22 cellular contexts compared by ENCODE assay signal in genomic region chr17:976316-976715, GRCh38. TPM values are rescaled to one million over a fixed set of nuclear protein-coding genes. Genes with fewer than 3 reads are reported as not detected.
DNase-seq lines count a peak whose midpoint lies in the region; ATAC-seq and TF ChIP-seq lines count a peak whose summit lies in the region.
"Had no signal": no experiment of that assay in that cellular context is flagged by ENCODE, and none has a peak within 500 bp of the region (broad histone marks: within the 10 kb centered on the region; RNA-seq: fewer than 3 reads in every experiment).

No MANE protein-coding gene starts in this region.

- H3K9me3 ChIP-seq in hepatocyte (ENCODE audit: low read depth) (no peaks in the 10 kb centered on the region), sigmoid colon (no peaks in the 10 kb centered on the region)
- H3K9me3 ChIP-seq: ascending aorta, Caco-2, thyroid gland had no signal

- no peak overlapping the region for H2AFZ ChIP-seq in hepatocyte

- H3K4me2 ChIP-seq in hepatocyte, result peak overlapping the region; percentile 77

- H3K36me3 ChIP-seq in hepatocyte (replicated peaks; ENCODE audit: insufficient read depth, low read depth) (no peaks in the 10 kb centered on the region), sigmoid colon (no peaks in the 10 kb centered on the region)
- H3K36me3 ChIP-seq: ascending aorta, thyroid gland had no signal

- ATAC-seq in WTC11 (no peak), GM21529 (IDR thresholded peaks at IDR 0.05; ENCODE audit: unreplicated experiment) (no peak)
- ATAC-seq: activated naive CD4-positive, alpha-beta T cell treated with anti-CD3 and anti-CD28 coated beads, Interleukin-2, amount 50 U/mL, for 72 hours; naive thymus-derived CD8-positive, alpha-beta T cell; Right ventricle myocardium inferior; stimulated activated naive B cell treated with anti-CD40 and anti-IgM and Interleukin-4, amounts not matched to agents 10 μg/mL and 1 μg/mL and 100 μg/mL, for 72 hours had no signal

- intact Hi-C loops in sigmoid colon (cut with DNase I), result no loop called here
- intact Hi-C loops in activated CD4-positive, alpha-beta memory T cell treated with anti-CD3 and anti-CD28 coated beads for 36 hours (cut with micrococcal nuclease), result no loop called here

- peaks cover 56% of the 10 kb centered on the region for H3K4me1 Mint-ChIP-seq in WTC11
- H3K4me1 Mint-ChIP-seq in activated CD4-positive, alpha-beta memory T cell treated with anti-CD3 and anti-CD28 coated beads for 36 hours (ENCODE audit: low read depth), result peaks cover 11% of the 10 kb centered on the region

- peaks cover 26% of the 10 kb centered on the region for H4K20me1 ChIP-seq in hepatocyte (ENCODE audit: insufficient read depth, poor library complexity, severe bottlenecking)

- CTCF ChIA-PET in WTC11 (lab: Charles Lee), result interaction anchor here (2.5 kb wide), 1 partner anchor 97 kb away, joined by 10 read pairs; no protein-coding TSS in a partner anchor
- CTCF ChIA-PET in activated CD4-positive, alpha-beta memory T cell treated with anti-CD3 and anti-CD28 coated beads for 36 hours (lab: Charles Lee), result interaction anchor here (0.6 to 3.5 kb wide), 2 partner anchors 97 to 194 kb away, joined by 3 to 11 read pairs; partner anchors contain the start of gene GLOD4

- peaks cover 75% of the 10 kb centered on the region for H3K79me2 ChIP-seq in hepatocyte

- POLR2A ChIA-PET in WTC11 (lab: Charles Lee), result no interaction called here
- POLR2A ChIA-PET in activated CD4-positive, alpha-beta memory T cell treated with anti-CD3 and anti-CD28 coated beads for 36 hours (lab: Charles Lee), result interaction anchor here (1.0 kb wide), 1 partner anchor 243 kb away, joined by 4 read pairs; no protein-coding TSS in a partner anchor

- H3K9me2 ChIP-seq in hepatocyte (replicated peaks; ENCODE audit: insufficient read depth), result no peaks in the 10 kb centered on the region

- TF ChIP-seq EP300 in sigmoid colon (IDR thresholded peaks at IDR 0.05), result no peak

- H3K27ac Mint-ChIP-seq in WTC11, result no peak overlapping the region
- no peak overlapping the region for H3K27ac Mint-ChIP-seq in activated CD4-positive, alpha-beta memory T cell treated with anti-CD3 and anti-CD28 coated beads for 36 hours
- H3K27ac Mint-ChIP-seq: activated naive CD4-positive, alpha-beta T cell treated with anti-CD3 and anti-CD28 coated beads, Interleukin-2, amount 50 U/mL, for 72 hours; naive thymus-derived CD8-positive, alpha-beta T cell; stimulated activated naive B cell treated with anti-CD40 and anti-IgM and Interleukin-4, amounts not matched to agents 10 μg/mL and 1 μg/mL and 100 μg/mL, for 72 hours had no signal

- TF ChIP-seq CTCF in WTC11 (IDR thresholded peaks at IDR 0.05) (no peak), hepatocyte (IDR thresholded peaks at IDR 0.05; ENCODE audit: poor library complexity) (no peak), sigmoid colon (IDR thresholded peaks at IDR 0.05) (no peak)

- H3K4me1 ChIP-seq in hepatocyte (ENCODE audit: insufficient read depth), result peaks cover 26% of the 10 kb centered on the region
- peaks cover 0 to 53% (median 49%) of the 10 kb centered on the region in 4 donors for H3K4me1 ChIP-seq in sigmoid colon

- DNase-seq in EH (ENCODE audit: low read depth) (peak; percentile 34), WTC11 (ENCODE audit: low spot score) (no peak), hepatocyte (ENCODE audit: low spot score) (no peak), sigmoid colon (no peak), T-helper 2 cell (no peak)
- no peak for DNase-seq in activated CD4-positive, alpha-beta memory T cell treated with anti-CD3 and anti-CD28 coated beads for 36 hours
- DNase-seq in stimulated activated naive CD4-positive, alpha-beta T cell treated with Interleukin-2 at 50 U/mL for 16 hours (lab: John Stamatoyannopoulos, UW), result no peak
- DNase-seq: activated CD4-positive, alpha-beta T cell treated with anti-CD3 and anti-CD28 coated beads for 1 hour; Caco-2; hippocampal formation; islet precursor cell; MM.1S; naive thymus-derived CD8-positive, alpha-beta T cell; NCI-H146; NCI-H2171 treated with DMSO at 0.1 percent for 48 hours; NCI-H526; stimulated activated naive B cell treated with anti-CD40 and anti-IgM and Interleukin-4, amounts not matched to agents 10 μg/mL and 1 μg/mL and 100 μg/mL, for 72 hours; thyroid gland had no signal

- H3K9me3 Mint-ChIP-seq in WTC11, result no peaks in the 10 kb centered on the region
- H3K9me3 Mint-ChIP-seq in activated CD4-positive, alpha-beta memory T cell treated with anti-CD3 and anti-CD28 coated beads for 36 hours, result no peaks in the 10 kb centered on the region
- H3K9me3 Mint-ChIP-seq: activated naive CD4-positive, alpha-beta T cell treated with anti-CD3 and anti-CD28 coated beads, Interleukin-2, amount 50 U/mL, for 72 hours; naive thymus-derived CD8-positive, alpha-beta T cell; stimulated activated naive B cell treated with anti-CD40 and anti-IgM and Interleukin-4, amounts not matched to agents 10 μg/mL and 1 μg/mL and 100 μg/mL, for 72 hours had no signal

- H3K27me3 ChIP-seq in hepatocyte (no peaks in the 10 kb centered on the region), sigmoid colon (no peaks in the 10 kb centered on the region)
- H3K27me3 ChIP-seq: thyroid gland had no signal

- no peaks in the 10 kb centered on the region for H3K27me3 Mint-ChIP-seq in WTC11 (ENCODE audit: low read depth)
- peaks cover 33% of the 10 kb centered on the region for H3K27me3 Mint-ChIP-seq in activated CD4-positive, alpha-beta memory T cell treated with anti-CD3 and anti-CD28 coated beads for 36 hours

- peak overlapping the region; percentile 93 for H3K4me3 Mint-ChIP-seq in WTC11
- no peak overlapping the region for H3K4me3 Mint-ChIP-seq in activated CD4-positive, alpha-beta memory T cell treated with anti-CD3 and anti-CD28 coated beads for 36 hours
- H3K4me3 Mint-ChIP-seq: stimulated activated naive B cell treated with anti-CD40 and anti-IgM and Interleukin-4, amounts not matched to agents 10 μg/mL and 1 μg/mL and 100 μg/mL, for 72 hours had no signal

- peak overlapping the region; percentile 94 for H3K27ac ChIP-seq in hepatocyte
- H3K27ac ChIP-seq in sigmoid colon, result peak overlapping the region; percentile 88 to 93 (median 90)
- H3K27ac ChIP-seq: ascending aorta, thyroid gland had no signal

- H3K4me3 ChIP-seq in hepatocyte (no peak overlapping the region), sigmoid colon (peak overlapping the region in 2 of 4 donors; percentile 69 to 74)
- H3K4me3 ChIP-seq: ascending aorta, thyroid gland had no signal

- 77% methylated on average over 6 of the region's 6 CpGs for WGBS in hepatocyte (ENCODE audit: low lambda C conversion rate, missing lambda C conversion rate)
- 81 to 85% methylated on average over 6 of the region's 6 CpGs for WGBS in sigmoid colon, 2 donors

- no peak for TF ChIP-seq POLR2A in sigmoid colon (IDR thresholded peaks at IDR 0.05)

- H3K36me3 Mint-ChIP-seq in WTC11, result peaks cover 2% of the 10 kb centered on the region; the same call in 1 of the 2 replicates
- H3K36me3 Mint-ChIP-seq in activated CD4-positive, alpha-beta memory T cell treated with anti-CD3 and anti-CD28 coated beads for 36 hours, result no peaks in the 10 kb centered on the region
- H3K36me3 Mint-ChIP-seq: activated naive CD4-positive, alpha-beta T cell treated with anti-CD3 and anti-CD28 coated beads, Interleukin-2, amount 50 U/mL, for 72 hours; naive thymus-derived CD8-positive, alpha-beta T cell; stimulated activated naive B cell treated with anti-CD40 and anti-IgM and Interleukin-4, amounts not matched to agents 10 μg/mL and 1 μg/mL and 100 μg/mL, for 72 hours had no signal

TF ChIP-seq in WTC11, 78 proteins besides CTCF, POLR2A, EP300 and RAD21:
- no peak for TF ChIP-seq CREB1 (CRISPR knock-in tag; IDR thresholded peaks at IDR 0.05)

RNA-seq across cellular contexts. Expression of gene NXN, which starts 3.3 kb away (rescaled TPM):
- total RNA-seq in WTC11 (2021) (96.8 to 100 TPM (median 98.7 TPM) in 3 replicates), hepatocyte (55.0 and 58.7 TPM in 2 replicates), sigmoid colon (10 to 100 TPM; 50.4 to 75.9 (median 67.1) TPM)
- polyA plus RNA-seq in hepatocyte (74.1 and 88.0 TPM in 2 replicates), sigmoid colon (10 to 100 TPM in 1 of 3 donors, 1 to 10 TPM in 2; 1.4 to 11.5 (median 8.4) TPM)
- total RNA-seq in activated CD4-positive, alpha-beta memory T cell treated with anti-CD3 and anti-CD28 coated beads for 36 hours, result under 1 TPM; 0.31 to 0.33 TPM

RNA-seq across cellular contexts. Expression of gene TIMM22, which starts 20.6 kb away (rescaled TPM):
- 17.2 to 18.0 TPM (median 17.4 TPM) in 3 replicates for total RNA-seq in WTC11 (2021)
- 16.2 and 16.7 TPM in 2 replicates for total RNA-seq in hepatocyte
- 18.4 and 25.3 TPM in 2 replicates for polyA plus RNA-seq in hepatocyte
- total RNA-seq in sigmoid colon, result 10 to 100 TPM in 3 of 4 donors, 1 to 10 TPM in 1; 8.0 to 13.6 (median 11.0) TPM
- polyA plus RNA-seq in sigmoid colon, result 1 to 10 TPM; 6.0 to 9.2 (median 8.1) TPM
- 1 to 10 TPM; 8.0 to 9.6 TPM for total RNA-seq in activated CD4-positive, alpha-beta memory T cell treated with anti-CD3 and anti-CD28 coated beads for 36 hours

Comparison
In these comparisons a context has a peak if more than half of its experiments do, and no peak if none do; other contexts are left out.
1. RNA of gene NXN, which starts 3.3 kb away (total RNA-seq): 96.8 to 100 TPM in WTC11, 50.4 to 75.9 TPM in sigmoid colon and 55.0 to 58.7 TPM in hepatocyte; 0.31 to 0.33 TPM in activated CD4-positive, alpha-beta memory T cell treated with anti-CD3 and anti-CD28 coated beads for 36 hours; every median in the first group is over 10 times any median in the second.